12 cellular contexts compared by ENCODE assay signal in the genomic region with DNA sequence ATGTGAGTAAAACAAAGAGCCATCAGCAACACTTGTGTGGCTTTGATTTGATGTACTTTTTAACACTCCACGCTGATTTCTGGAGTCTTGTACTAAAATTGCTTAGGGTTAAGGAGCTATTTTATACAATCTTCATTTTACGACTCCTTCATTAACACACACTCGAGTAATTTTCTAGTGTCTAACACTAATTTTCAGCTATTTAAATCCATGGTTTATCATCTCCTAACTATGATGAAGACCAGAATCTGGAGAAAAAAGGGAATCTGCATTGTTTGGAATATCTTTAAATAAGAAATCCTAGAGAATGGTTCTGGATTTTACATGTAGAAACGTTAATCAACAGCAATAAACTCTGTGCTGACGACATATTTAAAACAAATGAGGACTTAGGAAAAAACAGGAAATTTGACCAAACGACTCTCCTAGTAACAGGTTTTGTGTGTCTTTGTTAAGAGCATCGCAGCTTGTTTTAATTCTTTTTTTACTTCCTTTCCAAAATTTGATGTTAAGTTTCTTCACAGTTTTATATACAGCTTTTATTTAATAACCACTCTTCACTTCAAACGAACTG.
DNase-seq lines count a peak whose midpoint lies in the region; ATAC-seq and TF ChIP-seq lines count a peak whose summit lies in the region.
"Had no signal": no experiment of that assay in that cellular context is flagged by ENCODE, and none has a peak within 500 bp of the region (broad histone marks: within the 10 kb centered on the region; RNA-seq: fewer than 3 reads in every experiment).

No MANE protein-coding gene starts in this region.

- H3K4me1 Mint-ChIP-seq in HFFc6 (ENCODE audit: low read depth), result peaks cover 95% of the 10 kb centered on the region

- ATAC-seq in HG03378 (IDR thresholded peaks at IDR 0.05; ENCODE audit: unreplicated experiment), result no peak
- ATAC-seq: mucosa of descending colon had no signal

- H3K27ac ChIP-seq in coronary artery (peak overlapping the region; percentile 69 to 81), smooth muscle cell (ENCODE audit: low read depth) (peak overlapping the region; percentile 99), caudate nucleus (ENCODE audit: low read depth, low read length) (no peak overlapping the region), substantia nigra (ENCODE audit: low read depth, low read length, poor library complexity, severe bottlenecking) (no peak overlapping the region)

- H3K4me3 ChIP-seq in coronary artery (no peak overlapping the region), smooth muscle cell (no peak overlapping the region)
- H3K4me3 ChIP-seq: mucosa of descending colon had no signal

- 34% methylated on average over 8 of the region's 8 CpGs for WGBS in smooth muscle cell (ENCODE audit: low lambda C conversion rate)

- peaks cover 45% of the 10 kb centered on the region for H3K4me1 ChIP-seq in smooth muscle cell (ENCODE audit: low read depth)

- no peak overlapping the region for H2AFZ ChIP-seq in smooth muscle cell (ENCODE audit: low read depth)

- H3K9ac ChIP-seq in smooth muscle cell (ENCODE audit: low read depth), result peak overlapping the region; percentile 46

- H3K9me3 ChIP-seq in smooth muscle cell (replicated peaks; ENCODE audit: low read depth), result no peaks in the 10 kb centered on the region
- H3K9me3 ChIP-seq: mucosa of descending colon had no signal

- H3K36me3 ChIP-seq in smooth muscle cell (ENCODE audit: low read depth), result no peaks in the 10 kb centered on the region

- no peak for DNase-seq in HFFc6
- DNase-seq in coronary artery (ENCODE audit: low spot score), result no peak
- DNase-seq in lung microvascular endothelial cell (ENCODE audit: low read depth in 2 of 2), result peak; percentile 69 to 72
- DNase-seq in smooth muscle cell (lab: John Stamatoyannopoulos, UW; ENCODE audit: unreplicated experiment), result no peak
- DNase-seq in caudate nucleus (lab: John Stamatoyannopoulos, UW), result no peak
- no peak for DNase-seq in activated CD4-positive, alpha-beta T cell treated with anti-CD3 and anti-CD28 coated beads, Interleukin-2, amount 50 U/mL, for 1 hour
- no peak for DNase-seq in substantia nigra (lab: John Stamatoyannopoulos, UW)
- DNase-seq: amygdala, GDM1, mucosa of descending colon, NCI-H2029 had no signal

- H3K27me3 ChIP-seq in smooth muscle cell (ENCODE audit: low read depth), result no peaks in the 10 kb centered on the region

- H3K27ac Mint-ChIP-seq in HFFc6, result peak overlapping the region; percentile 83

- 0 out of 2 replicates have a peak, but pooled peaks cover 6% of the 10 kb centered on the region for H3K36me3 Mint-ChIP-seq in HFFc6 (ENCODE audit: low read depth)

- H4K20me1 ChIP-seq in smooth muscle cell (ENCODE audit: low read depth), result no peaks in the 10 kb centered on the region

- TF ChIP-seq CTCF in HFFc6 (IDR thresholded peaks at IDR 0.05) (no peak), coronary artery (IDR thresholded peaks at IDR 0.05) (no peak), smooth muscle cell (IDR thresholded peaks at IDR 0.05; ENCODE audit: borderline replicate concordance, insufficient read depth, poor library complexity, severe bottlenecking) (no peak)

- H3K79me2 ChIP-seq in smooth muscle cell (ENCODE audit: low read depth), result peaks cover 14% of the 10 kb centered on the region

- H3F3A ChIP-seq in smooth muscle cell (ENCODE audit: low read depth), result peaks cover 32% of the 10 kb centered on the region

- H3K9me3 Mint-ChIP-seq in HFFc6, result no peaks in the 10 kb centered on the region

- H3K27me3 Mint-ChIP-seq in HFFc6 (ENCODE audit: insufficient read depth), result no peaks in the 10 kb centered on the region; the same call in 1 of the 2 replicates

- peak overlapping the region; percentile 75 for H3K4me2 ChIP-seq in smooth muscle cell

- peak overlapping the region; percentile 76 for H3K4me3 Mint-ChIP-seq in HFFc6

Comparison
In these comparisons a context has a peak if more than half of its experiments do, and no peak if none do; other contexts are left out.
1. DNase-seq: peak in lung microvascular endothelial cell (2 of 2); none in HFFc6 (single experiment), coronary artery (single experiment), smooth muscle cell (single experiment), caudate nucleus (0 of 61), activated CD4-positive, alpha-beta T cell treated with anti-CD3 and anti-CD28 coated beads, Interleukin-2, amount 50 U/mL, for 1 hour (single experiment) and substantia nigra (0 of 49).
2. H3K27ac ChIP-seq: peak in coronary artery (2 of 2) and smooth muscle cell (single experiment); none in caudate nucleus (single experiment) and substantia nigra (single experiment).